Comparison of ENCODE assay signal across 25 cellular contexts in the genomic region with DNA sequence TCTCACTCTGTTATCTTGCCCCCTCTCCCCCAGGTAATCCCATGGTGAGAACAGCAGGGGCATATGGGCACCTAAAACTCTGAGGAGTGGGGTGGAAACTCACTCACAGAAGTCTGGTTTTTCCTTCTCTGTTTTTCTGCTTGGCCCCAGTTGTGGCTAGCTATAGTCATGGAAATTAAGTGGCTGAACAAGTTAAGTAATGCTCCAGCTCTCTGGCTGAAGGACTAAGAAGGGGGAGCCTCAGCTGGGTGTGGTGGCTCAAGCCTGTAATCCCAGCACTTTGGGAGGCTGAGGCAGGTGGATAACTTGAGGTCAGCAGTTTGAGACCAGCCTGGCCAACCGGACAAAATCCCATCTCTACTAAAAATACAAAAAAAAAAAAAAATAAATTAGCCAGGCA.
"Had no signal": no experiment of that assay in that cellular context is flagged by ENCODE, and none has a peak within 500 bp of the region (broad histone marks: within the 10 kb centered on the region; RNA-seq: fewer than 3 reads in every experiment).

No MANE protein-coding gene starts in this region.

- FAIRE-seq: colon, TTC549, urothelium cell line had no signal

- H3K4me1 ChIP-seq: prostate gland had no signal

- H3K9me3 Mint-ChIP-seq: activated CD4-positive, alpha-beta memory T cell treated with anti-CD3 and anti-CD28 coated beads, Interleukin-2, amount 10 ng/mL, durations not matched to agents 7 days and 5 days; activated naive CD8-positive, alpha-beta T cell treated with anti-CD3 and anti-CD28 coated beads for 36 hours; immature natural killer cell; neural crest cell had no signal

- H3K36me3 Mint-ChIP-seq: activated CD8-positive, alpha-beta memory T cell treated with anti-CD3 and anti-CD28 coated beads, Interleukin-2, amount 10 ng/mL, durations not matched to agents 7 days and 5 days; activated naive CD8-positive, alpha-beta T cell treated with anti-CD3 and anti-CD28 coated beads for 36 hours; immature natural killer cell had no signal

- H3K9me3 ChIP-seq: prostate gland, tibial artery had no signal

- H3K36me3 ChIP-seq: prostate gland, tibial artery had no signal

- H3K27ac Mint-ChIP-seq: activated CD4-positive, alpha-beta memory T cell treated with anti-CD3 and anti-CD28 coated beads, Interleukin-2, amount 10 ng/mL, durations not matched to agents 7 days and 5 days; activated CD8-positive, alpha-beta memory T cell treated with anti-CD3 and anti-CD28 coated beads, Interleukin-2, amount 10 ng/mL, durations not matched to agents 7 days and 5 days; activated naive CD8-positive, alpha-beta T cell treated with anti-CD3 and anti-CD28 coated beads for 36 hours; immature natural killer cell had no signal

- ATAC-seq: activated CD8-positive, alpha-beta memory T cell treated with anti-CD3 and anti-CD28 coated beads, Interleukin-2, amount 10 ng/mL, durations not matched to agents 7 days and 5 days; stimulated activated naive CD8-positive, alpha-beta T cell treated with anti-CD3 and anti-CD28 coated beads, Interleukin-15, Interleukin-2, amounts not matched to agents 100 U/mL and 50 U/mL, for 24 hours had no signal

- H3K4me1 Mint-ChIP-seq: activated CD4-positive, alpha-beta memory T cell treated with anti-CD3 and anti-CD28 coated beads, Interleukin-2, amount 10 ng/mL, durations not matched to agents 7 days and 5 days; activated CD8-positive, alpha-beta memory T cell treated with anti-CD3 and anti-CD28 coated beads, Interleukin-2, amount 10 ng/mL, durations not matched to agents 7 days and 5 days; activated naive CD8-positive, alpha-beta T cell treated with anti-CD3 and anti-CD28 coated beads for 36 hours; immature natural killer cell had no signal

- H3K4me3 Mint-ChIP-seq: activated CD4-positive, alpha-beta memory T cell treated with anti-CD3 and anti-CD28 coated beads, Interleukin-2, amount 10 ng/mL, durations not matched to agents 7 days and 5 days; activated CD8-positive, alpha-beta memory T cell treated with anti-CD3 and anti-CD28 coated beads, Interleukin-2, amount 10 ng/mL, durations not matched to agents 7 days and 5 days; activated naive CD8-positive, alpha-beta T cell treated with anti-CD3 and anti-CD28 coated beads for 36 hours; immature natural killer cell; neural crest cell had no signal

- DNase-seq: activated CD4-positive, alpha-beta memory T cell treated with anti-CD3 and anti-CD28 coated beads, Interleukin-2, amount 10 ng/mL, durations not matched to agents 7 days and 5 days; activated CD4-positive, alpha-beta T cell treated with anti-CD3 and anti-CD28 coated beads for 4 hours; activated CD8-positive, alpha-beta memory T cell treated with anti-CD3 and anti-CD28 coated beads, Interleukin-2, amount 10 ng/mL, durations not matched to agents 7 days and 5 days; activated naive CD4-positive, alpha-beta T cell; activated naive CD8-positive, alpha-beta T cell treated with anti-CD3 and anti-CD28 coated beads for 36 hours; amniotic stem cell; central memory CD4-positive, alpha-beta T cell; dorsolateral prefrontal cortex; foreskin melanocyte; glutamatergic neuron; hypothalamus; immature natural killer cell; right cardiac atrium; stimulated activated naive CD8-positive, alpha-beta T cell treated with anti-CD3 and anti-CD28 coated beads, Interleukin-15, Interleukin-2, amounts not matched to agents 100 U/mL and 50 U/mL, for 24 hours; substantia nigra; T-helper 2 cell; tibial artery had no signal

- H3K27me3 ChIP-seq: dorsolateral prefrontal cortex, tibial artery had no signal

- H3K27ac ChIP-seq: dorsolateral prefrontal cortex, epithelial cell of prostate, prostate gland, skin epidermis, tibial artery had no signal

- H3K4me3 ChIP-seq: dorsolateral prefrontal cortex, lung, prostate gland, skin epidermis, tibial artery had no signal
